19 cellular contexts compared by ENCODE assay signal in genomic region chr5:122014232-122014940, GRCh38. TPM values are rescaled to one million over a fixed set of nuclear protein-coding genes. Genes with fewer than 3 reads are reported as not detected.
DNase-seq lines count a peak whose midpoint lies in the region; ATAC-seq and TF ChIP-seq lines count a peak whose summit lies in the region.
"Had no signal": no experiment of that assay in that cellular context is flagged by ENCODE, and none has a peak within 500 bp of the region (broad histone marks: within the 10 kb centered on the region; RNA-seq: fewer than 3 reads in every experiment).

No MANE protein-coding gene starts in this region.

- H3K27me3 ChIP-seq in adipocyte (replicated peaks; ENCODE audit: control insufficient read depth, insufficient read depth, low read length) (no peaks in the 10 kb centered on the region), thoracic aorta (replicated peaks; ENCODE audit: insufficient read depth) (no peaks in the 10 kb centered on the region)

- peak overlapping the region in 1 of 2 donors; percentile 24 for H3K27ac ChIP-seq in thoracic aorta
- H3K27ac ChIP-seq: PC-9 had no signal

- intact Hi-C loops in Right ventricle myocardium superior (cut with DNase I) (no loop called here), cardiac septum (cut with DNase I) (no loop called here)

- ATAC-seq in Right ventricle myocardium superior (ENCODE audit: poor library complexity) (peak; percentile 51), thoracic aorta (ENCODE audit: insufficient number of reproducible peaks, low FRiP score, low read depth) (no peak), GM18909 (IDR thresholded peaks at IDR 0.05; ENCODE audit: poor library complexity, unreplicated experiment) (no peak), HG02981 (IDR thresholded peaks at IDR 0.05; ENCODE audit: unreplicated experiment) (no peak)
- ATAC-seq: T-cell had no signal

- H3K9ac ChIP-seq in adipocyte (ENCODE audit: low read length): peak overlapping the region; percentile 55

- peaks cover 31% of the 10 kb centered on the region for H3K4me1 ChIP-seq in adipocyte (ENCODE audit: control insufficient read depth, insufficient read depth, low read length)
- H3K4me1 ChIP-seq in thoracic aorta (ENCODE audit: control insufficient read depth in 1 of 2, low read depth in 2 of 2): peaks cover 9 to 30% of the 10 kb centered on the region in 2 donors
- H3K4me1 ChIP-seq: HAP-1 had no signal

- H3K36me3 ChIP-seq in adipocyte (ENCODE audit: control insufficient read depth, insufficient read depth, low read length, severe bottlenecking): no peaks in the 10 kb centered on the region
- no peaks in the 10 kb centered on the region for H3K36me3 ChIP-seq in thoracic aorta
- H3K36me3 ChIP-seq: HAP-1 had no signal

- no peak for TF ChIP-seq CTCF in fibroblast of the aortic adventitia (IDR thresholded peaks at IDR 0.05; ENCODE audit: insufficient read depth, low read length)
- TF ChIP-seq CTCF in thoracic aorta (IDR thresholded peaks at IDR 0.05): no peak

- H3K9me3 ChIP-seq in adipocyte (ENCODE audit: control insufficient read depth, low read length) (no peaks in the 10 kb centered on the region), thoracic aorta (no peaks in the 10 kb centered on the region)
- H3K9me3 ChIP-seq: HAP-1 had no signal

- H3K4me3 ChIP-seq in adipocyte (ENCODE audit: low read length) (peak overlapping the region; percentile 72), fibroblast of the aortic adventitia (ENCODE audit: low read depth, low read length) (no peak overlapping the region), thoracic aorta (peak overlapping the region; percentile 2)
- H3K4me3 ChIP-seq: HAP-1, PC-9 had no signal

- no peak for DNase-seq in Right ventricle myocardium superior
- no peak for DNase-seq in cardiac septum (ENCODE audit: low spot score)
- DNase-seq in adipocyte (ENCODE audit: low read depth): no peak
- DNase-seq in fibroblast of the aortic adventitia (ENCODE audit: low read depth): peak; percentile 52
- DNase-seq in thoracic aorta (ENCODE audit: low spot score): no peak
- DNase-seq in NAMALWA (ENCODE audit: low spot score): no peak
- DNase-seq: C1 segment of cervical spinal cord; CD8-positive, alpha-beta memory T cell; DMS53; Kasumi-1; MM.1S; NCI-H187; NCI-H345; NCI-H524 treated with DMSO at 0.1 percent for 48 hours; PC-9; T-cell had no signal

RNA-seq across cellular contexts. Expression of gene SRFBP1, which starts 52.6 kb away (rescaled TPM):
- 6.0 TPM for total RNA-seq in Right ventricle myocardium superior
- 6.5 TPM for total RNA-seq in cardiac septum
- 14.8 and 22.0 TPM in 2 replicates for total RNA-seq in fibroblast of the aortic adventitia (ENCODE audit: low replicate concordance)
- total RNA-seq in thoracic aorta: 10 to 100 TPM in 1 of 2 donors, 1 to 10 TPM in 1; 8.0 to 22.9 TPM
